Comparison of ENCODE assay signal across 27 cellular contexts in the genomic region with DNA sequence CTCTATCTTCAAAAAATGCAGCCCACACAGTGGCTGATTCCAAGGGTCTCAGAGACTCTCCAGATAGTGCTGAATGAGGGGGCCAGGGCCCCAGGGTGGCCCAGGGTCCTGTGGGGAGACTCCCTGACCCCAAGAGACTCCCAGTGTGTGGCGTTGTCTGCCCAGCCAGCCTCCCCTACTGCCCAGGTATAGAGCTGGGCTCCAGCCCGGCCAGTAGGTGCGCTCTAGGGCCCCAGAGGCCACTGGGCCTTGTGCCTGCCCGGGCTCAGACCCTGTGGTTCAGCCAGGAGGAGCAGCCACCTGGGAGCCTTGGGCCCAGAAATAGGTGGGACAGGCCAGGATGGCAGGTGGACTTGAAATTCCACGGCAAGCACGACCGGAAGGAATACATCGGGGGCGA. TPM values are rescaled to one million over a fixed set of nuclear protein-coding genes. Genes with fewer than 3 reads are reported as not detected.
A peak's percentile ranks its signal among the peaks of the same experiment; 100 is the strongest.
DNase-seq lines count a peak whose midpoint lies in the region; ATAC-seq, FAIRE-seq and TF ChIP-seq lines count a peak whose summit lies in the region.
"Had no signal": no experiment of that assay in that cellular context is flagged by ENCODE, and none has a peak within 500 bp of the region (broad histone marks: within the 10 kb centered on the region; RNA-seq: fewer than 3 reads in every experiment).

No MANE protein-coding gene starts in this region.

- H3K4me2 ChIP-seq in BLaER1 treated with 17β-estradiol and CSF1 and Interleukin-3, amounts not matched to agents 10 nM and 100 nM: peak overlapping the region; percentile 9 to 77 (median 67); a peak in 18 of 22 replicates
- H3K4me2 ChIP-seq in HepG2 (ENCODE audit: low read depth, low read length): no peak overlapping the region
- H3K4me2 ChIP-seq: A549 had no signal

- TF ChIP-seq EP300 in HepG2 (IDR thresholded peaks at IDR 0.05; ENCODE audit: low read depth in 2 of 2, low read length in 2 of 2) (no peak), HepG2 (CRISPR knock-in tag; IDR thresholded peaks at IDR 0.05; ENCODE audit: borderline replicate concordance) (no peak)

- no peak overlapping the region for H3K27ac ChIP-seq in BLaER1 treated with 17β-estradiol and CSF1 and Interleukin-3, amounts not matched to agents 10 nM and 100 nM
- H3K27ac ChIP-seq in HepG2 (ENCODE audit: extremely low read length, insufficient read depth, low read length) (no peak overlapping the region), A673 (ENCODE audit: low read depth, low read length, poor library complexity, severe bottlenecking) (no peak overlapping the region)
- H3K27ac ChIP-seq: A549, SK-N-MC had no signal

- peak overlapping the region in 1 of 11 experiments; percentile 16; a peak in 1 of 22 replicates for H3K9ac ChIP-seq in BLaER1 treated with 17β-estradiol and CSF1 and Interleukin-3, amounts not matched to agents 10 nM and 100 nM
- H3K9ac ChIP-seq in HepG2 (ENCODE audit: insufficient read depth, low read depth, low read length): no peak overlapping the region

- in situ Hi-C loops in HepG2 (cut with HindIII; ENCODE audit: extremely low pct_ligation_motif_present, low pct_unique_long_range_greater_than_20kb): loop anchor here (25.0 kb wide), 1 partner anchor 281 kb away; a partner anchor contains a TSS

- TF ChIP-seq RAD21 in HepG2 (CRISPR knock-in tag; IDR thresholded peaks at IDR 0.05): no peak

- intact Hi-C loops in HepG2 (cut with micrococcal nuclease; ENCODE audit: unreplicated experiment) (no loop called here), A673 (cut with micrococcal nuclease; ENCODE audit: unreplicated experiment) (no loop called here)

- no peaks in the 10 kb centered on the region for H3K36me3 Mint-ChIP-seq in WTC11
- H3K36me3 Mint-ChIP-seq in activated CD8-positive, alpha-beta T cell treated with anti-CD3 and anti-CD28 coated beads, Interleukin-2, amount 10 ng/mL, durations not matched to agents 7 days and 5 days (ENCODE audit: low read depth): no peaks in the 10 kb centered on the region

- no peaks in the 10 kb centered on the region for H3K27me3 Mint-ChIP-seq in WTC11 (ENCODE audit: low read depth)
- no peaks in the 10 kb centered on the region for H3K27me3 Mint-ChIP-seq in activated CD8-positive, alpha-beta T cell treated with anti-CD3 and anti-CD28 coated beads, Interleukin-2, amount 10 ng/mL, durations not matched to agents 7 days and 5 days (ENCODE audit: low read depth)
- H3K27me3 Mint-ChIP-seq: CD4-positive, alpha-beta T cell had no signal

- H3K4me1 Mint-ChIP-seq in WTC11: no peaks in the 10 kb centered on the region
- H3K4me1 Mint-ChIP-seq in activated CD8-positive, alpha-beta T cell treated with anti-CD3 and anti-CD28 coated beads, Interleukin-2, amount 10 ng/mL, durations not matched to agents 7 days and 5 days (ENCODE audit: low read depth): peaks cover 16% of the 10 kb centered on the region

- no peak for TF ChIP-seq POLR2A in HepG2 (IDR thresholded peaks at IDR 0.05; ENCODE audit: insufficient read depth in 1 of 2, low read depth in 2 of 2, low read length in 2 of 2)

- FAIRE-seq in HepG2 (lab: Jason Lieb, UNC): no peak
- FAIRE-seq: A549, GM18507 had no signal

- TF ChIP-seq CTCF in WTC11 (IDR thresholded peaks at IDR 0.05): no peak
- TF ChIP-seq CTCF in HepG2 (CRISPR knock-in tag; IDR thresholded peaks at IDR 0.05): peak; percentile 50
- no peak for TF ChIP-seq CTCF in A673 (conservative IDR thresholded peaks at IDR 0.05; ENCODE audit: low read depth, low read length)

- peak; percentile 70 for ATAC-seq in WTC11
- ATAC-seq in HepG2: peak; percentile 79
- no peak for ATAC-seq in activated CD8-positive, alpha-beta T cell treated with anti-CD3 and anti-CD28 coated beads, Interleukin-2, amount 10 ng/mL, durations not matched to agents 7 days and 5 days

- H2AFZ ChIP-seq in HepG2 (ENCODE audit: low read length): no peak overlapping the region

- no peak overlapping the region for H3K27ac Mint-ChIP-seq in WTC11
- H3K27ac Mint-ChIP-seq in activated CD8-positive, alpha-beta T cell treated with anti-CD3 and anti-CD28 coated beads, Interleukin-2, amount 10 ng/mL, durations not matched to agents 7 days and 5 days: no peak overlapping the region
- H3K27ac Mint-ChIP-seq: CD4-positive, alpha-beta T cell; HFFc6 had no signal

- no peak overlapping the region for H3K4me3 ChIP-seq in BLaER1 treated with 17β-estradiol and CSF1 and Interleukin-3, amounts not matched to agents 10 nM and 100 nM
- H3K4me3 ChIP-seq in H7 (ENCODE audit: insufficient read depth, low read depth, low read length) (no peak overlapping the region), HepG2 (replicated peaks in 1 of 3; ENCODE audit: insufficient read depth in 1 of 3, low read depth in 2 of 3, low read length in 3 of 3) (no peak overlapping the region), A673 (ENCODE audit: low read depth, low read length, poor library complexity, severe bottlenecking) (no peak overlapping the region)
- H3K4me3 ChIP-seq: A549, SK-N-MC had no signal

- H3K27me3 ChIP-seq in BLaER1 treated with 17β-estradiol and CSF1 and Interleukin-3, amounts not matched to agents 10 nM and 100 nM: peaks cover 4 to 61% (median 41%) of the 10 kb centered on the region in 11 experiments; a peak in 21 of 22 replicates
- H3K27me3 ChIP-seq in H7 (ENCODE audit: control insufficient read depth, insufficient read depth, low read length) (no peaks in the 10 kb centered on the region), HepG2 (ENCODE audit: control insufficient read depth in 1 of 2, insufficient read depth in 2 of 2, low read length in 2 of 2) (peaks cover 5 to 35% of the 10 kb centered on the region in 2 experiments; a peak in 4 of 5 replicates), A673 (replicated peaks; ENCODE audit: insufficient read depth, low read depth, low read length, poor library complexity) (no peaks in the 10 kb centered on the region)
- H3K27me3 ChIP-seq: BE2C had no signal

- H3K9me3 Mint-ChIP-seq in WTC11: peaks cover 7% of the 10 kb centered on the region
- H3K9me3 Mint-ChIP-seq in activated CD8-positive, alpha-beta T cell treated with anti-CD3 and anti-CD28 coated beads, Interleukin-2, amount 10 ng/mL, durations not matched to agents 7 days and 5 days (ENCODE audit: insufficient read depth): no peaks in the 10 kb centered on the region
- H3K9me3 Mint-ChIP-seq: CD4-positive, alpha-beta T cell; HFFc6 had no signal

- BruUV-seq in HepG2 (replicated peaks; lab: Mats Ljungman, UMichigan) (no TSS peak), A673 (replicated peaks; lab: Mats Ljungman, UMichigan) (no TSS peak)

- no peaks in the 10 kb centered on the region for H3K36me3 ChIP-seq in BLaER1 treated with 17β-estradiol and CSF1 and Interleukin-3, amounts not matched to agents 10 nM and 100 nM
- H3K36me3 ChIP-seq in H7 (replicated peaks; ENCODE audit: control insufficient read depth, insufficient read depth, low read length) (no peaks in the 10 kb centered on the region), HepG2 (replicated peaks in 1 of 2; ENCODE audit: control insufficient read depth in 1 of 2, insufficient read depth in 2 of 2, low read length in 2 of 2) (no peaks in the 10 kb centered on the region), A673 (ENCODE audit: insufficient read depth, low read length, poor library complexity, severe bottlenecking) (no peaks in the 10 kb centered on the region)
- H3K36me3 ChIP-seq: BE2C had no signal

- POLR2A ChIA-PET in WTC11 (lab: Charles Lee): no interaction called here
- POLR2A ChIA-PET in HepG2 (lab: Yijun Ruan, JAX): no interaction called here
- POLR2A ChIA-PET in A673 (lab: Charles Lee; ENCODE audit: low non-redundant PET): no interaction called here
- POLR2A ChIA-PET in activated CD8-positive, alpha-beta T cell treated with anti-CD3 and anti-CD28 coated beads, Interleukin-2, amount 10 ng/mL, durations not matched to agents 7 days and 5 days (lab: Charles Lee): no interaction called here

- 30% methylated on average over 8 of the region's 9 CpGs for WGBS in HepG2 (ENCODE audit: low lambda C conversion rate)

- H3K4me1 ChIP-seq in BLaER1 treated with 17β-estradiol and CSF1 and Interleukin-3, amounts not matched to agents 10 nM and 100 nM: peaks cover 43 to 68% (median 54%) of the 10 kb centered on the region in 10 experiments
- H3K4me1 ChIP-seq in HepG2 (ENCODE audit: insufficient read depth, low read length) (no peaks in the 10 kb centered on the region), A673 (ENCODE audit: insufficient read depth, low read length, poor library complexity, severe bottlenecking) (no peaks in the 10 kb centered on the region)
- H3K4me1 ChIP-seq: BE2C had no signal

- H4K20me1 ChIP-seq in BLaER1 treated with 17β-estradiol and CSF1 and Interleukin-3, amounts not matched to agents 10 nM and 100 nM: peaks cover 0 to 55% (median 16%) of the 10 kb centered on the region in 11 experiments; a peak in 12 of 22 replicates
- peaks cover 3% of the 10 kb centered on the region; the same call in 1 of the 2 replicates for H4K20me1 ChIP-seq in HepG2 (ENCODE audit: insufficient read depth, low read length)

- no peaks in the 10 kb centered on the region for H3K9me3 ChIP-seq in BLaER1 treated with 17β-estradiol and CSF1 and Interleukin-3, amounts not matched to agents 10 nM and 100 nM (replicated peaks in 1 of 11)
- no peaks in the 10 kb centered on the region for H3K9me3 ChIP-seq in HepG2 (ENCODE audit: low read length)
- no peaks in the 10 kb centered on the region for H3K9me3 ChIP-seq in A673 (ENCODE audit: low read depth, low read length, poor library complexity, severe bottlenecking)
- H3K9me3 ChIP-seq: A549, BE2C, Caco-2 had no signal

- CTCF ChIA-PET in WTC11 (lab: Charles Lee) (interaction anchor here (1.0 to 1.8 kb wide), 8 partner anchors 43 to 193 kb away, joined by 3 to 6 read pairs (median 4); no protein-coding TSS in a partner anchor), HepG2 (lab: Yijun Ruan, JAX; ENCODE audit: low intra/inter-chr PET ratio, low total read pairs) (no interaction called here), A673 (lab: Charles Lee) (no interaction called here)
- CTCF ChIA-PET in activated CD8-positive, alpha-beta T cell treated with anti-CD3 and anti-CD28 coated beads, Interleukin-2, amount 10 ng/mL, durations not matched to agents 7 days and 5 days (lab: Charles Lee): interaction anchor here (0.5 kb wide), 1 partner anchor 946 kb away, joined by 3 read pairs; no protein-coding TSS in a partner anchor

- no peak overlapping the region for H3K4me3 Mint-ChIP-seq in WTC11
- H3K4me3 Mint-ChIP-seq in activated CD8-positive, alpha-beta T cell treated with anti-CD3 and anti-CD28 coated beads, Interleukin-2, amount 10 ng/mL, durations not matched to agents 7 days and 5 days: no peak overlapping the region
- H3K4me3 Mint-ChIP-seq: CD4-positive, alpha-beta T cell; HFFc6 had no signal

- no peaks in the 10 kb centered on the region for H3K79me2 ChIP-seq in HepG2 (ENCODE audit: insufficient read depth, low read length)

- DNase-seq in H7: peak; percentile 87
- no peak for DNase-seq in WTC11 (ENCODE audit: low spot score)
- no peak for DNase-seq in HepG2 (ENCODE audit: low spot score)
- no peak for DNase-seq in DMS79 treated with DMSO at 0.1 percent for 48 hours (lab: John Stamatoyannopoulos, UW)
- DNase-seq in glomerular visceral epithelial cell (ENCODE audit: extremely low spot score): no peak
- no peak for DNase-seq in A673 (ENCODE audit: low spot score)
- no peak for DNase-seq in activated CD8-positive, alpha-beta T cell treated with anti-CD3 and anti-CD28 coated beads, Interleukin-2, amount 10 ng/mL, durations not matched to agents 7 days and 5 days
- DNase-seq: BE2C; CD4-positive, alpha-beta T cell; GDM1; GOT3; HFFc6; IMR-90; NCI-H1105; NCI-H146; NCI-H2029 treated with DMSO at 0.1 percent for 48 hours; NCI-H345; NCI-H524; NCI-H82; SHP77 treated with DMSO at 0.1 percent for 48 hours; SW 1271 had no signal

RNA-seq across cellular contexts. Expression of a gene that starts 30.3 kb away (rescaled TPM):
- total RNA-seq in H7 (2014; rRNA removed; shearing (Covaris generic)): 0.55 and 1.5 TPM in 2 replicates
- total RNA-seq in WTC11 (2021) (1.4 to 2.3 TPM (median 1.6 TPM) in 3 replicates), HepG2 (2016; rRNA removed; fragmentation: Illumina TruSeq; extraction: Trizol) (0.20 and 0.39 TPM in 2 replicates), A673 (2021) (not detected in 2 replicates)
- total RNA-seq in HepG2 (2016; cell fraction: cytosol; rRNA removed; fragmentation: Illumina TruSeq; extraction: Trizol; ENCODE audit: low read depth): 0.09 and 0.10 TPM in 2 replicates
- total RNA-seq in HepG2 (2016; cell fraction: insoluble cytoplasmic fraction; rRNA removed; fragmentation: Illumina TruSeq; extraction: Trizol): 0.10 and 0.32 TPM in 2 replicates
- 0.31 and 0.65 TPM in 2 replicates for total RNA-seq in HepG2 (2016; cell fraction: membrane; rRNA removed; fragmentation: Illumina TruSeq; extraction: Trizol)
- 0.19 and 0.22 TPM in 2 replicates for total RNA-seq in HepG2 (2016; cell fraction: nucleus; rRNA removed; fragmentation: Illumina TruSeq; extraction: Trizol)
- polyA plus RNA-seq in HepG2 (2011; rRNA removed): 0.12 and 0.18 TPM in 2 replicates
- 0.10 and 0.19 TPM in 2 replicates for polyA plus RNA-seq in HepG2 (2011; cell fraction: cytosol; rRNA removed)
- polyA plus RNA-seq in HepG2 (2011; cell fraction: nucleus; rRNA removed): 0.09 and 0.27 TPM in 2 replicates
- 0.05 and 0.16 TPM in 2 replicates for polyA plus RNA-seq in HepG2 (2012)
- polyA plus RNA-seq in HepG2 (2016; cell fraction: cytosol; fragmentation: Illumina TruSeq; extraction: Trizol; ENCODE audit: low read depth): 0.26 and 0.33 TPM in 2 replicates
- 0.29 and 0.56 TPM in 2 replicates for polyA plus RNA-seq in HepG2 (2016; cell fraction: insoluble cytoplasmic fraction; fragmentation: Illumina TruSeq; extraction: Trizol; ENCODE audit: low read depth)
- polyA plus RNA-seq in HepG2 (2016; cell fraction: membrane; fragmentation: Illumina TruSeq; extraction: Trizol; ENCODE audit: low read depth): 0.41 and 0.42 TPM in 2 replicates
- 0.41 and 0.80 TPM in 2 replicates for polyA plus RNA-seq in HepG2 (2016; cell fraction: nucleus; fragmentation: Illumina TruSeq; extraction: Trizol; ENCODE audit: insufficient read depth, low read depth)
- 0.18 TPM in 1 of 2 replicates, not detected in the other for polyA minus RNA-seq in HepG2 (2011; rRNA and poly(A)+ RNA removed; ENCODE audit: low replicate concordance)
- polyA minus RNA-seq in HepG2 (2011; cell fraction: cytosol; rRNA and poly(A)+ RNA removed): not detected in 2 replicates
- polyA minus RNA-seq in HepG2 (2011; cell fraction: nucleus; rRNA and poly(A)+ RNA removed): not detected in 2 replicates
- not detected for total RNA-seq in activated CD8-positive, alpha-beta T cell treated with anti-CD3 and anti-CD28 coated beads, Interleukin-2, amount 10 ng/mL, durations not matched to agents 7 days and 5 days
- total RNA-seq: CD4-positive, alpha-beta T cell; HFFc6; IMR-90; RPMI7951 had no signal
- polyA plus RNA-seq: IMR-90 had no signal

Comparison
In these comparisons a context has a peak if more than half of its experiments do, and no peak if none do; other contexts are left out.
1. CTCF ChIA-PET loops: an anchor here in WTC11 (1.0 to 1.8 kb wide) and activated CD8-positive, alpha-beta T cell treated with anti-CD3 and anti-CD28 coated beads, Interleukin-2, amount 10 ng/mL, durations not matched to agents 7 days and 5 days (0.5 kb wide); none called in HepG2 and A673.